ENCODE assay signal across 32 cellular contexts in genomic region chr2:5394223-5394622, GRCh38.
"Had no signal": no experiment of that assay in that cellular context is flagged by ENCODE, and none has a peak within 500 bp of the region (broad histone marks: within the 10 kb centered on the region; RNA-seq: fewer than 3 reads in every experiment).

No MANE protein-coding gene starts in this region.

- H3K36me3 Mint-ChIP-seq: activated naive CD4-positive, alpha-beta T cell treated with anti-CD3 and anti-CD28 coated beads, Interleukin-2, amount 50 U/mL, for 24 hours; activated naive CD8-positive, alpha-beta T cell treated with anti-CD3 and anti-CD28 coated beads, Interleukin-2, amount 10 ng/mL, durations not matched to agents 7 days and 5 days; brain had no signal

- H3K4me3 Mint-ChIP-seq: activated CD4-positive, alpha-beta T cell treated with anti-CD3 and anti-CD28 coated beads for 36 hours; activated CD4-positive, alpha-beta T cell treated with anti-CD3 and anti-CD28 coated beads, Interleukin-2, amount 10 ng/mL, durations not matched to agents 7 days and 5 days; activated CD8-positive, alpha-beta T cell treated with anti-CD3 and anti-CD28 coated beads, Interleukin-2, amount 10 ng/mL, durations not matched to agents 7 days and 5 days; activated naive CD4-positive, alpha-beta T cell treated with anti-CD3 and anti-CD28 coated beads, Interleukin-2, amount 50 U/mL, for 24 hours; activated naive CD8-positive, alpha-beta T cell treated with anti-CD3 and anti-CD28 coated beads, Interleukin-2, amount 10 ng/mL, durations not matched to agents 7 days and 5 days; activated T-cell treated with anti-CD3 and anti-CD28 coated beads, Interleukin-2, amount 50 U/mL, for 24 hours; brain; T-helper 2 cell treated with Interferon-gamma antibody and Interleukin-4, amounts not matched to agents 5 μg/mL and 100 μg/mL, for 36 hours had no signal

- H3K4me3 ChIP-seq: ascending aorta, K562, Peyer's patch, SJSA1 had no signal

- H3K27ac Mint-ChIP-seq: activated CD4-positive, alpha-beta T cell treated with anti-CD3 and anti-CD28 coated beads for 36 hours; activated CD4-positive, alpha-beta T cell treated with anti-CD3 and anti-CD28 coated beads, Interleukin-2, amount 10 ng/mL, durations not matched to agents 7 days and 5 days; activated CD8-positive, alpha-beta T cell treated with anti-CD3 and anti-CD28 coated beads, Interleukin-2, amount 10 ng/mL, durations not matched to agents 7 days and 5 days; activated naive CD4-positive, alpha-beta T cell treated with anti-CD3 and anti-CD28 coated beads, Interleukin-2, amount 50 U/mL, for 24 hours; activated naive CD8-positive, alpha-beta T cell treated with anti-CD3 and anti-CD28 coated beads, Interleukin-2, amount 10 ng/mL, durations not matched to agents 7 days and 5 days; activated T-cell treated with anti-CD3 and anti-CD28 coated beads, Interleukin-2, amount 50 U/mL, for 24 hours; activated T-helper 2 cell treated with anti-CD3 and anti-CD28 coated beads, Interferon-gamma antibody, Interleukin-2, Interleukin-4, amounts not matched to agents 10 μg/mL and 5 μg/mL and 100 μg/mL, durations not matched to agents 14 hours and 24 hours and 36 hours; T-helper 2 cell treated with Interferon-gamma antibody and Interleukin-4, amounts not matched to agents 5 μg/mL and 100 μg/mL, for 36 hours had no signal

- FAIRE-seq: bronchial epithelial cell, K562, TTC549 had no signal

- H3K4me1 Mint-ChIP-seq: activated CD4-positive, alpha-beta T cell treated with anti-CD3 and anti-CD28 coated beads for 36 hours; activated CD4-positive, alpha-beta T cell treated with anti-CD3 and anti-CD28 coated beads, Interleukin-2, amount 10 ng/mL, durations not matched to agents 7 days and 5 days; activated naive CD4-positive, alpha-beta T cell treated with anti-CD3 and anti-CD28 coated beads, Interleukin-2, amount 50 U/mL, for 24 hours; activated naive CD8-positive, alpha-beta T cell treated with anti-CD3 and anti-CD28 coated beads, Interleukin-2, amount 10 ng/mL, durations not matched to agents 7 days and 5 days had no signal

- H3K27me3 ChIP-seq: ascending aorta, Peyer's patch, SJSA1 had no signal

- H3K9me3 Mint-ChIP-seq: activated naive CD4-positive, alpha-beta T cell treated with anti-CD3 and anti-CD28 coated beads, Interleukin-2, amount 50 U/mL, for 24 hours; activated naive CD8-positive, alpha-beta T cell treated with anti-CD3 and anti-CD28 coated beads, Interleukin-2, amount 10 ng/mL, durations not matched to agents 7 days and 5 days; activated T-cell treated with anti-CD3 and anti-CD28 coated beads, Interleukin-2, amount 50 U/mL, for 24 hours; activated T-helper 2 cell treated with anti-CD3 and anti-CD28 coated beads, Interferon-gamma antibody, Interleukin-2, Interleukin-4, amounts not matched to agents 10 μg/mL and 5 μg/mL and 100 μg/mL, durations not matched to agents 14 hours and 24 hours and 36 hours had no signal

- H3K27ac ChIP-seq: ascending aorta, Peyer's patch, SJSA1 had no signal

- H3K9me3 ChIP-seq: ascending aorta had no signal

- H3K4me1 ChIP-seq: ascending aorta, Peyer's patch, SJSA1 had no signal

- H3K36me3 ChIP-seq: ascending aorta, Peyer's patch, SJSA1 had no signal

- DNase-seq: activated CD4-positive, alpha-beta T cell treated with anti-CD3 and anti-CD28 coated beads for 36 hours; activated CD4-positive, alpha-beta T cell treated with anti-CD3 and anti-CD28 coated beads, Interleukin-2, amount 10 ng/mL, durations not matched to agents 7 days and 5 days; activated CD4-positive, alpha-beta T cell treated with anti-CD3 and anti-CD28 coated beads, Interleukin-2, amount 50 U/mL, for 48 hours; activated CD8-positive, alpha-beta T cell treated with anti-CD3 and anti-CD28 coated beads, Interleukin-2, amount 10 ng/mL, durations not matched to agents 7 days and 5 days; activated gamma-delta T cell; activated naive CD4-positive, alpha-beta T cell treated with Interleukin-2 at 50 U/mL for 16 hours; activated naive CD8-positive, alpha-beta T cell treated with anti-CD3 and anti-CD28 coated beads, Interleukin-2, amount 10 ng/mL, durations not matched to agents 7 days and 5 days; activated T-cell treated with anti-CD3 and anti-CD28 coated beads, Interleukin-2, amount 50 U/mL, for 24 hours; amygdala; caudate nucleus; cerebellar nuclear complex; IMR-90; NCI-H1092 treated with DMSO at 0.1 percent for 48 hours; NCI-H1436; NCI-H1694; NCI-H1930; NCI-H2081 treated with DMSO at 0.1 percent for 48 hours; NCI-H226; NCI-H526 treated with DMSO at 0.1 percent for 48 hours; NCI-H774; Peyer's patch; RPMI8226; SHP77 treated with DMSO at 0.1 percent for 48 hours had no signal

- H3K27me3 Mint-ChIP-seq: activated CD4-positive, alpha-beta T cell treated with anti-CD3 and anti-CD28 coated beads for 36 hours; activated CD4-positive, alpha-beta T cell treated with anti-CD3 and anti-CD28 coated beads, Interleukin-2, amount 10 ng/mL, durations not matched to agents 7 days and 5 days; activated naive CD4-positive, alpha-beta T cell treated with anti-CD3 and anti-CD28 coated beads, Interleukin-2, amount 50 U/mL, for 24 hours; activated naive CD8-positive, alpha-beta T cell treated with anti-CD3 and anti-CD28 coated beads, Interleukin-2, amount 10 ng/mL, durations not matched to agents 7 days and 5 days; activated T-cell treated with anti-CD3 and anti-CD28 coated beads, Interleukin-2, amount 50 U/mL, for 24 hours; brain had no signal
